5 cellular contexts compared by ENCODE assay signal in genomic region chr3:191192270-191192669, GRCh38. TPM values are rescaled to one million over a fixed set of nuclear protein-coding genes. Genes with fewer than 3 reads are reported as not detected.
"Had no signal": no experiment of that assay in that cellular context is flagged by ENCODE, and none has a peak within 500 bp of the region (broad histone marks: within the 10 kb centered on the region; RNA-seq: fewer than 3 reads in every experiment).

No MANE protein-coding gene starts in this region.

RNA-seq across cellular contexts. Expression of gene OSTN, which starts 6.8 kb away (rescaled TPM):
- total RNA-seq: LHCN-M2, MCF 10A, Peyer's patch, Right ventricle myocardium superior, SJSA1 had no signal
